In genomic region chr6:158703840-158704822, GRCh38 we compare ENCODE assay signal across 8 cellular contexts. TPM values are rescaled to one million over a fixed set of nuclear protein-coding genes. Genes with fewer than 3 reads are reported as not detected.
DNase-seq lines count a peak whose midpoint lies in the region; ATAC-seq and TF ChIP-seq lines count a peak whose summit lies in the region.

No MANE protein-coding gene starts in this region.

- H3K36me3 ChIP-seq in urinary bladder (ENCODE audit: insufficient read depth): no peaks in the 10 kb centered on the region

- peak; percentile 97 for ATAC-seq in activated naive CD8-positive, alpha-beta T cell treated with anti-CD3 and anti-CD28 coated beads, Interleukin-2, amount 50 U/mL, for 24 hours
- ATAC-seq in left cardiac atrium: peak; percentile 88 to 90

- H3K27me3 Mint-ChIP-seq in activated naive CD8-positive, alpha-beta T cell treated with anti-CD3 and anti-CD28 coated beads, Interleukin-2, amount 50 U/mL, for 24 hours: no peaks in the 10 kb centered on the region
- H3K27me3 Mint-ChIP-seq in progenitor cell of endocrine pancreas: peaks cover 2% of the 10 kb centered on the region

- peak overlapping the region; percentile 21 for H3K4me3 ChIP-seq in urinary bladder (ENCODE audit: low read depth, low read length)

- no peaks in the 10 kb centered on the region for H3K9me3 Mint-ChIP-seq in activated naive CD8-positive, alpha-beta T cell treated with anti-CD3 and anti-CD28 coated beads, Interleukin-2, amount 50 U/mL, for 24 hours
- H3K9me3 Mint-ChIP-seq in progenitor cell of endocrine pancreas (ENCODE audit: low read depth): no peaks in the 10 kb centered on the region

- peak overlapping the region; percentile 59 for H3K27ac Mint-ChIP-seq in activated naive CD8-positive, alpha-beta T cell treated with anti-CD3 and anti-CD28 coated beads, Interleukin-2, amount 50 U/mL, for 24 hours
- H3K27ac Mint-ChIP-seq in progenitor cell of endocrine pancreas: peak overlapping the region; percentile 73

- peak; percentile 99 for TF ChIP-seq CTCF in progenitor cell of endocrine pancreas (IDR thresholded peaks at IDR 0.05; ENCODE audit: unreplicated experiment)

- intact Hi-C loops in left cardiac atrium (cut with DNase I): no loop called here

- DNase-seq in GM04504 (ENCODE audit: low read depth) (peak; percentile 35), H4 (ENCODE audit: low spot score) (peak; percentile 12), LHCN-M2 (ENCODE audit: low read depth) (peak; percentile 83), SW 1271 (lab: John Stamatoyannopoulos, UW) (peak; percentile 23 to 70), left cardiac atrium (peak; percentile 86), progenitor cell of endocrine pancreas (ENCODE audit: low spot score, unreplicated experiment) (peak; percentile 75)
- DNase-seq in activated naive CD8-positive, alpha-beta T cell treated with anti-CD3 and anti-CD28 coated beads, Interleukin-2, amount 50 U/mL, for 24 hours: peak; percentile 83

- H3K4me1 ChIP-seq in urinary bladder (ENCODE audit: insufficient read depth): no peaks in the 10 kb centered on the region

- no peak overlapping the region for H3K27ac ChIP-seq in urinary bladder (ENCODE audit: low read depth)

- peaks cover 23% of the 10 kb centered on the region for H3K4me1 Mint-ChIP-seq in activated naive CD8-positive, alpha-beta T cell treated with anti-CD3 and anti-CD28 coated beads, Interleukin-2, amount 50 U/mL, for 24 hours
- H3K4me1 Mint-ChIP-seq in progenitor cell of endocrine pancreas (ENCODE audit: low read depth): peaks cover 24% of the 10 kb centered on the region

- H3K4me3 Mint-ChIP-seq in activated naive CD8-positive, alpha-beta T cell treated with anti-CD3 and anti-CD28 coated beads, Interleukin-2, amount 50 U/mL, for 24 hours: peak overlapping the region; percentile 62
- peak overlapping the region; percentile 52 for H3K4me3 Mint-ChIP-seq in progenitor cell of endocrine pancreas (ENCODE audit: low read depth)

- peaks cover 28% of the 10 kb centered on the region for H3K36me3 Mint-ChIP-seq in activated naive CD8-positive, alpha-beta T cell treated with anti-CD3 and anti-CD28 coated beads, Interleukin-2, amount 50 U/mL, for 24 hours (ENCODE audit: low read depth)
- no peaks in the 10 kb centered on the region for H3K36me3 Mint-ChIP-seq in progenitor cell of endocrine pancreas (ENCODE audit: insufficient read depth)

- 10% methylated on average over 42 of the region's 42 CpGs for WGBS in urinary bladder

RNA-seq across cellular contexts. Expression of gene SYTL3, which starts 54.3 kb away (rescaled TPM):
- total RNA-seq in H4 (2014; rRNA removed; shearing (Covaris generic)): 1.0 TPM in 1 of 2 replicates, not detected in the other
- total RNA-seq in LHCN-M2 (2014; rRNA removed) (9.5 and 13.8 TPM in 2 replicates), left cardiac atrium (1 to 10 TPM; 3.7 to 4.4 TPM), progenitor cell of endocrine pancreas (1.6 and 2.1 TPM in 2 replicates), urinary bladder (4.9 TPM)
- 4.8 TPM for polyA plus RNA-seq in LHCN-M2 (2012)
- polyA plus RNA-seq in urinary bladder: 6.3 TPM

RNA-seq across cellular contexts. Expression of gene DYNLT1, which starts 59.6 kb away (rescaled TPM):
- total RNA-seq in H4 (2014; rRNA removed; shearing (Covaris generic)): 40.1 and 58.7 TPM in 2 replicates
- 90.4 and 99.8 TPM in 2 replicates for total RNA-seq in LHCN-M2 (2014; rRNA removed)
- 332 TPM for polyA plus RNA-seq in LHCN-M2 (2012)
- total RNA-seq in left cardiac atrium: 10 to 100 TPM; 73.6 to 90.6 TPM
- 124 and 126 TPM in 2 replicates for total RNA-seq in progenitor cell of endocrine pancreas
- total RNA-seq in urinary bladder: 64.8 TPM
- polyA plus RNA-seq in urinary bladder: 193 TPM

Comparison
In these comparisons a context has a peak if more than half of its experiments do, and no peak if none do; other contexts are left out.
1. DNase-seq: peak in every context shown above with its lines; median percentile 86 in left cardiac atrium; 83 in LHCN-M2; 83 in activated naive CD8-positive, alpha-beta T cell treated with anti-CD3 and anti-CD28 coated beads, Interleukin-2, amount 50 U/mL, for 24 hours; 75 in progenitor cell of endocrine pancreas; 46 in SW 1271; 35 in GM04504; 12 in H4.